Comparison of ENCODE assay signal across 1 cellular context in the genomic region with DNA sequence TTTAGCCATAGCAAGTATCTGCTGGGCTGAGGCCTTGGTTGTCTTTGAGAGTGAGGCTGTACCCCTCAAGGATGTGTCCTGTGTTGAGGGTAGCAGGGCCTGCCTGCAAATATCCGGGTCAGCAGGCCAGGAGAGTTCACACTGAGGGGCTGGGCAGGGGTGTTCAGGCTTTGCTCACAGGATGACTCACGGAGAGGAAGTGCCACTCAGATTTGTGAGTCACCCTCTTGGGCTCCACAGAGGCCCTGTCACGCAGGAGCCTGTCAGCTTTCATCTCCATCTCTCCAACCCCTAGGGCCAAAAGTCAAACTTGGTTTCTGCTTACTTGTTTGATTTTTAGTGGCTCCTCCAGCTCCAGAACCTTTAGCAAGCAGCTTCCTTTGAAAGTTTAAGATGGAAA.
TF ChIP-seq lines count a peak whose summit lies in the region.

No MANE protein-coding gene starts in this region.

TF ChIP-seq in K562, 482 proteins besides CTCF, POLR2A, EP300 and RAD21 (continued from another document):
- TF ChIP-seq, protein P1, sequence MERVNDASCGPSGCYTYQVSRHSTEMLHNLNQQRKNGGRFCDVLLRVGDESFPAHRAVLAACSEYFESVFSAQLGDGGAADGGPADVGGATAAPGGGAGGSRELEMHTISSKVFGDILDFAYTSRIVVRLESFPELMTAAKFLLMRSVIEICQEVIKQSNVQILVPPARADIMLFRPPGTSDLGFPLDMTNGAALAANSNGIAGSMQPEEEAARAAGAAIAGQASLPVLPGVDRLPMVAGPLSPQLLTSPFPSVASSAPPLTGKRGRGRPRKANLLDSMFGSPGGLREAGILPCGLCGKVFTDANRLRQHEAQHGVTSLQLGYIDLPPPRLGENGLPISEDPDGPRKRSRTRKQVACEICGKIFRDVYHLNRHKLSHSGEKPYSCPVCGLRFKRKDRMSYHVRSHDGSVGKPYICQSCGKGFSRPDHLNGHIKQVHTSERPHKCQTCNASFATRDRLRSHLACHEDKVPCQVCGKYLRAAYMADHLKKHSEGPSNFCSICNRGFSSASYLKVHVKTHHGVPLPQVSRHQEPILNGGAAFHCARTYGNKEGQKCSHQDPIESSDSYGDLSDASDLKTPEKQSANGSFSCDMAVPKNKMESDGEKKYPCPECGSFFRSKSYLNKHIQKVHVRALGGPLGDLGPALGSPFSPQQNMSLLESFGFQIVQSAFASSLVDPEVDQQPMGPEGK (CRISPR knock-in tag; IDR thresholded peaks at IDR 0.05; ENCODE audit: borderline replicate concordance), result no peak
- peak; percentile 72 for TF ChIP-seq MEIS2 (IDR thresholded peaks at IDR 0.05; ENCODE audit: partially characterized antibody)
- TF ChIP-seq ARID1B (IDR thresholded peaks at IDR 0.05), result peak; percentile 41; the same call in 1 of the 2 replicates
- no peak for TF ChIP-seq ZNF324 (CRISPR knock-in tag; IDR thresholded peaks at IDR 0.05)
- TF ChIP-seq, protein P2, sequence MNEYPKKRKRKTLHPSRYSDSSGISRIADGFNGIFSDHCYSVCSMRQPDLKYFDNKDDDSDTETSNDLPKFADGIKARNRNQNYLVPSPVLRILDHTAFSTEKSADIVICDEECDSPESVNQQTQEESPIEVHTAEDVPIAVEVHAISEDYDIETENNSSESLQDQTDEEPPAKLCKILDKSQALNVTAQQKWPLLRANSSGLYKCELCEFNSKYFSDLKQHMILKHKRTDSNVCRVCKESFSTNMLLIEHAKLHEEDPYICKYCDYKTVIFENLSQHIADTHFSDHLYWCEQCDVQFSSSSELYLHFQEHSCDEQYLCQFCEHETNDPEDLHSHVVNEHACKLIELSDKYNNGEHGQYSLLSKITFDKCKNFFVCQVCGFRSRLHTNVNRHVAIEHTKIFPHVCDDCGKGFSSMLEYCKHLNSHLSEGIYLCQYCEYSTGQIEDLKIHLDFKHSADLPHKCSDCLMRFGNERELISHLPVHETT (CRISPR knock-in tag; conservative IDR thresholded peaks at IDR 0.05 in 1 of 2, IDR thresholded peaks at IDR 0.05 in 1 of 2), result peak in 1 of 2 experiments; percentile 51; a peak in 1 of 4 replicates
- no peak for TF ChIP-seq PRPF4 (IDR thresholded peaks at IDR 0.05; ENCODE audit: insufficient read depth, low read depth, low read length, poor library complexity, severe bottlenecking)
- TF ChIP-seq ZNF507 (tag; conservative IDR thresholded peaks at IDR 0.05), result no peak
- TF ChIP-seq SPI1 (IDR thresholded peaks at IDR 0.05; ENCODE audit: borderline replicate concordance, low read depth, low read length), result peak; percentile 75
- TF ChIP-seq, protein P3, sequence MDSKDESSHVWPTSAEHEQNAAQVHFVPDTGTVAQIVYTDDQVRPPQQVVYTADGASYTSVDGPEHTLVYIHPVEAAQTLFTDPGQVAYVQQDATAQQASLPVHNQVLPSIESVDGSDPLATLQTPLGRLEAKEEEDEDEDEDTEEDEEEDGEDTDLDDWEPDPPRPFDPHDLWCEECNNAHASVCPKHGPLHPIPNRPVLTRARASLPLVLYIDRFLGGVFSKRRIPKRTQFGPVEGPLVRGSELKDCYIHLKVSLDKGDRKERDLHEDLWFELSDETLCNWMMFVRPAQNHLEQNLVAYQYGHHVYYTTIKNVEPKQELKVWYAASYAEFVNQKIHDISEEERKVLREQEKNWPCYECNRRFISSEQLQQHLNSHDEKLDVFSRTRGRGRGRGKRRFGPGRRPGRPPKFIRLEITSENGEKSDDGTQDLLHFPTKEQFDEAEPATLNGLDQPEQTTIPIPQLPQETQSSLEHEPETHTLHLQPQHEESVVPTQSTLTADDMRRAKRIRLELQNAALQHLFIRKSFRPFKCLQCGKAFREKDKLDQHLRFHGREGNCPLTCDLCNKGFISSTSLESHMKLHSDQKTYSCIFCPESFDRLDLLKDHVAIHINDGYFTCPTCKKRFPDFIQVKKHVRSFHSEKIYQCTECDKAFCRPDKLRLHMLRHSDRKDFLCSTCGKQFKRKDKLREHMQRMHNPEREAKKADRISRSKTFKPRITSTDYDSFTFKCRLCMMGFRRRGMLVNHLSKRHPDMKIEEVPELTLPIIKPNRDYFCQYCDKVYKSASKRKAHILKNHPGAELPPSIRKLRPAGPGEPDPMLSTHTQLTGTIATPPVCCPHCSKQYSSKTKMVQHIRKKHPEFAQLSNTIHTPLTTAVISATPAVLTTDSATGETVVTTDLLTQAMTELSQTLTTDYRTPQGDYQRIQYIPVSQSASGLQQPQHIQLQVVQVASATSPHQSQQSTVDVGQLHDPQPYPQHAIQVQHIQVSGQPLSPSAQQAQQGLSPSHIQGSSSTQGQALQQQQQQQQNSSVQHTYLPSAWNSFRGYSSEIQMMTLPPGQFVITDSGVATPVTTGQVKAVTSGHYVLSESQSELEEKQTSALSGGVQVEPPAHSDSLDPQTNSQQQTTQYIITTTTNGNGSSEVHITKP (IDR thresholded peaks at IDR 0.05; ENCODE audit: partially characterized antibody), result peak; percentile 73
- peak; percentile 83 for TF ChIP-seq PKNOX1 (IDR thresholded peaks at IDR 0.05)
- no peak for TF ChIP-seq CBX5 (IDR thresholded peaks at IDR 0.05; ENCODE audit: borderline replicate concordance, low read depth)
- no peak for TF ChIP-seq NFE2L1 (tag; IDR thresholded peaks at IDR 0.05; ENCODE audit: borderline replicate concordance, low read depth)
- no peak for TF ChIP-seq ATF6 (CRISPR knock-in tag; IDR thresholded peaks at IDR 0.05)
- TF ChIP-seq, protein P4, sequence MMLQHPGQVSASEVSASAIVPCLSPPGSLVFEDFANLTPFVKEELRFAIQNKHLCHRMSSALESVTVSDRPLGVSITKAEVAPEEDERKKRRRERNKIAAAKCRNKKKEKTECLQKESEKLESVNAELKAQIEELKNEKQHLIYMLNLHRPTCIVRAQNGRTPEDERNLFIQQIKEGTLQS (IDR thresholded peaks at IDR 0.05), result peak; percentile 92
- TF ChIP-seq, protein P4 (CRISPR knock-in tag; conservative IDR thresholded peaks at IDR 0.05), result no peak
- no peak for TF ChIP-seq NR2C2 (CRISPR knock-in tag; IDR thresholded peaks at IDR 0.05)
- peak; percentile 86 for TF ChIP-seq NR2C2 (tag; IDR thresholded peaks at IDR 0.05)
- TF ChIP-seq RBM17 (IDR thresholded peaks at IDR 0.05; ENCODE audit: borderline replicate concordance, low read depth, low read length), result no peak
- no peak for TF ChIP-seq U2AF2 (optimal IDR thresholded peaks at IDR 0.05; ENCODE audit: low read depth, low read length)
- peak; percentile 40; the same call in 1 of the 2 replicates for TF ChIP-seq ZNF584 (CRISPR knock-in tag; IDR thresholded peaks at IDR 0.05; ENCODE audit: low read depth)
- no peak for TF ChIP-seq ILK (tag; IDR thresholded peaks at IDR 0.05; ENCODE audit: borderline replicate concordance, low read depth)
